Comparison of ENCODE assay signal across 21 cellular contexts in the genomic region with DNA sequence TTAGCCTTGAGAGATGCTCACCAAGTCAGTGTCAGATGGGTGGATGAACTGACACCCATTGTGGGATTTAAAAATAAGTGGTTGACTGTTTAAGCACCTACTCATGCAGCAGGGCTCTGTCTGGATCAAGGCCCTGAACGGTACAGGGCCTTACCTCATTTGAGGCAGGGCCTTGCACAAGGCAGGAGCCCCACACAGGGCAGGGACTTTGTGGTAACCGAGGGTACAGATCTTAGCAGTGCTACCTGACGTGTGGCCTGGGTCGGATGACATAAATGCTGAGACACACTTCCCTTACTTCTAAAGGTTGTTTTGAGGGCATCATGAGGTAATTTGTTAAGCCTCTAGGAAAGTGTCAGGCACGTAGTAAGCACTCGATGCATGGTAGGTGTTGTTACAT.
"Had no signal": no experiment of that assay in that cellular context is flagged by ENCODE, and none has a peak within 500 bp of the region (broad histone marks: within the 10 kb centered on the region; RNA-seq: fewer than 3 reads in every experiment).

No MANE protein-coding gene starts in this region.

- H3K4me3 ChIP-seq: breast epithelium, coronary artery, esophagus squamous epithelium, gastrocnemius medialis, left lung, right lobe of liver, upper lobe of left lung had no signal

- H3K4me1 Mint-ChIP-seq: activated naive CD4-positive, alpha-beta T cell treated with anti-CD3 and anti-CD28 coated beads, Interleukin-2, amount 50 U/mL, for 24 hours had no signal

- H3K27me3 Mint-ChIP-seq: activated naive CD4-positive, alpha-beta T cell treated with anti-CD3 and anti-CD28 coated beads, Interleukin-2, amount 50 U/mL, for 24 hours had no signal

- ATAC-seq: gastrocnemius medialis; left lung; naive thymus-derived CD4-positive, alpha-beta T cell; right lobe of liver had no signal

- H3K9me3 Mint-ChIP-seq: activated naive CD4-positive, alpha-beta T cell treated with anti-CD3 and anti-CD28 coated beads, Interleukin-2, amount 50 U/mL, for 24 hours had no signal

- H3K4me3 Mint-ChIP-seq: activated naive CD4-positive, alpha-beta T cell treated with anti-CD3 and anti-CD28 coated beads, Interleukin-2, amount 50 U/mL, for 24 hours; endodermal cell; naive thymus-derived CD4-positive, alpha-beta T cell; neural crest cell had no signal

- H3K27ac Mint-ChIP-seq: activated naive CD4-positive, alpha-beta T cell treated with anti-CD3 and anti-CD28 coated beads, Interleukin-2, amount 50 U/mL, for 24 hours; endodermal cell; naive thymus-derived CD4-positive, alpha-beta T cell had no signal

- DNase-seq: activated CD8-positive, alpha-beta memory T cell treated with anti-CD3 and anti-CD28 coated beads, Interleukin-2, amount 50 U/mL, for 48 hours; activated gamma-delta T cell treated with Interleukin-2 at 50 U/mL for 16 hours; activated T-cell treated with anti-CD3 and anti-CD28 coated beads, Interleukin-2, amount 50 U/mL, for 48 hours; cerebellar nuclear complex; endodermal cell; esophagus squamous epithelium; gastrocnemius medialis; hippocampal formation; kidney glomerular epithelial cell; naive thymus-derived CD4-positive, alpha-beta T cell; occipital lobe; right lobe of liver; small intestine; stimulated activated CD4-positive, alpha-beta T cell treated with anti-CD3 and anti-CD28 coated beads, Interleukin-2, amount 100 ng/mL, for 24 hours; stimulated activated naive CD4-positive, alpha-beta T cell; upper lobe of left lung had no signal
